Comparison of ENCODE assay signal across 1 cellular context in the genomic region with DNA sequence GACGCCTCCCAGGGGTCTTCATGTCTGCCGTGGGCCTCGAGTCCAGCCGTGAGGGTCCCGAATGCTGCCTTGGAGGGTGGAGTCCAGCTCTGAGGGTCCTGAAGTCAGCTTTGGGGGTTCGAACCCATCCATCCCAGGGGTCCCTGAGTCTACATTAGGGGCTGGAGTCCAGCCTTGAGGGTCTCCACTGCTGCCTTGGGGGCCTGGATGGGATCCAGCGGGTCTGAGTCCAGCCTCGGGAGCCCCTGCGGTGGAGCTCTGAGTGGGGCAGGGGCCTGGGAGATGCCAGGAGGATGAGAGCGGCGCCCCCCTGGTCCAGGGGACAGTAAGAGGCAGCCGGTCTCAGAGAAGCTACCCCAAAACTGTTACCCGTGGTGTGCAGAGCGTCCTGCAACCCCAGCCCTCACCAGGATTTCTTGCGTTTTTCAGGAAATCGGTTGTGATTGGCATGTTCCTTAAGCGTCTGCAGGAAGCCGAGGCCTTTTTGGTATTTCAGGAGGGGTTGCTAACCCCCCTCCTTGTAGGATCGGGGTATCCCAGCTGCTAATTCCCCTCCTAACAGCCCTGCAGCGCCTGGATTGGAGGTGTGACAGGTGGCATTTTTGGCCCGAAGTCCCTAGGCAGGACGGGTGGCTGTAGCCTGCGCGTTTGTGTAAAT.
TF ChIP-seq lines count a peak whose summit lies in the region.

No MANE protein-coding gene starts in this region.

TF ChIP-seq in K562, 482 proteins besides CTCF, POLR2A, EP300 and RAD21 (continued from another document):
- TF ChIP-seq, protein P1, sequence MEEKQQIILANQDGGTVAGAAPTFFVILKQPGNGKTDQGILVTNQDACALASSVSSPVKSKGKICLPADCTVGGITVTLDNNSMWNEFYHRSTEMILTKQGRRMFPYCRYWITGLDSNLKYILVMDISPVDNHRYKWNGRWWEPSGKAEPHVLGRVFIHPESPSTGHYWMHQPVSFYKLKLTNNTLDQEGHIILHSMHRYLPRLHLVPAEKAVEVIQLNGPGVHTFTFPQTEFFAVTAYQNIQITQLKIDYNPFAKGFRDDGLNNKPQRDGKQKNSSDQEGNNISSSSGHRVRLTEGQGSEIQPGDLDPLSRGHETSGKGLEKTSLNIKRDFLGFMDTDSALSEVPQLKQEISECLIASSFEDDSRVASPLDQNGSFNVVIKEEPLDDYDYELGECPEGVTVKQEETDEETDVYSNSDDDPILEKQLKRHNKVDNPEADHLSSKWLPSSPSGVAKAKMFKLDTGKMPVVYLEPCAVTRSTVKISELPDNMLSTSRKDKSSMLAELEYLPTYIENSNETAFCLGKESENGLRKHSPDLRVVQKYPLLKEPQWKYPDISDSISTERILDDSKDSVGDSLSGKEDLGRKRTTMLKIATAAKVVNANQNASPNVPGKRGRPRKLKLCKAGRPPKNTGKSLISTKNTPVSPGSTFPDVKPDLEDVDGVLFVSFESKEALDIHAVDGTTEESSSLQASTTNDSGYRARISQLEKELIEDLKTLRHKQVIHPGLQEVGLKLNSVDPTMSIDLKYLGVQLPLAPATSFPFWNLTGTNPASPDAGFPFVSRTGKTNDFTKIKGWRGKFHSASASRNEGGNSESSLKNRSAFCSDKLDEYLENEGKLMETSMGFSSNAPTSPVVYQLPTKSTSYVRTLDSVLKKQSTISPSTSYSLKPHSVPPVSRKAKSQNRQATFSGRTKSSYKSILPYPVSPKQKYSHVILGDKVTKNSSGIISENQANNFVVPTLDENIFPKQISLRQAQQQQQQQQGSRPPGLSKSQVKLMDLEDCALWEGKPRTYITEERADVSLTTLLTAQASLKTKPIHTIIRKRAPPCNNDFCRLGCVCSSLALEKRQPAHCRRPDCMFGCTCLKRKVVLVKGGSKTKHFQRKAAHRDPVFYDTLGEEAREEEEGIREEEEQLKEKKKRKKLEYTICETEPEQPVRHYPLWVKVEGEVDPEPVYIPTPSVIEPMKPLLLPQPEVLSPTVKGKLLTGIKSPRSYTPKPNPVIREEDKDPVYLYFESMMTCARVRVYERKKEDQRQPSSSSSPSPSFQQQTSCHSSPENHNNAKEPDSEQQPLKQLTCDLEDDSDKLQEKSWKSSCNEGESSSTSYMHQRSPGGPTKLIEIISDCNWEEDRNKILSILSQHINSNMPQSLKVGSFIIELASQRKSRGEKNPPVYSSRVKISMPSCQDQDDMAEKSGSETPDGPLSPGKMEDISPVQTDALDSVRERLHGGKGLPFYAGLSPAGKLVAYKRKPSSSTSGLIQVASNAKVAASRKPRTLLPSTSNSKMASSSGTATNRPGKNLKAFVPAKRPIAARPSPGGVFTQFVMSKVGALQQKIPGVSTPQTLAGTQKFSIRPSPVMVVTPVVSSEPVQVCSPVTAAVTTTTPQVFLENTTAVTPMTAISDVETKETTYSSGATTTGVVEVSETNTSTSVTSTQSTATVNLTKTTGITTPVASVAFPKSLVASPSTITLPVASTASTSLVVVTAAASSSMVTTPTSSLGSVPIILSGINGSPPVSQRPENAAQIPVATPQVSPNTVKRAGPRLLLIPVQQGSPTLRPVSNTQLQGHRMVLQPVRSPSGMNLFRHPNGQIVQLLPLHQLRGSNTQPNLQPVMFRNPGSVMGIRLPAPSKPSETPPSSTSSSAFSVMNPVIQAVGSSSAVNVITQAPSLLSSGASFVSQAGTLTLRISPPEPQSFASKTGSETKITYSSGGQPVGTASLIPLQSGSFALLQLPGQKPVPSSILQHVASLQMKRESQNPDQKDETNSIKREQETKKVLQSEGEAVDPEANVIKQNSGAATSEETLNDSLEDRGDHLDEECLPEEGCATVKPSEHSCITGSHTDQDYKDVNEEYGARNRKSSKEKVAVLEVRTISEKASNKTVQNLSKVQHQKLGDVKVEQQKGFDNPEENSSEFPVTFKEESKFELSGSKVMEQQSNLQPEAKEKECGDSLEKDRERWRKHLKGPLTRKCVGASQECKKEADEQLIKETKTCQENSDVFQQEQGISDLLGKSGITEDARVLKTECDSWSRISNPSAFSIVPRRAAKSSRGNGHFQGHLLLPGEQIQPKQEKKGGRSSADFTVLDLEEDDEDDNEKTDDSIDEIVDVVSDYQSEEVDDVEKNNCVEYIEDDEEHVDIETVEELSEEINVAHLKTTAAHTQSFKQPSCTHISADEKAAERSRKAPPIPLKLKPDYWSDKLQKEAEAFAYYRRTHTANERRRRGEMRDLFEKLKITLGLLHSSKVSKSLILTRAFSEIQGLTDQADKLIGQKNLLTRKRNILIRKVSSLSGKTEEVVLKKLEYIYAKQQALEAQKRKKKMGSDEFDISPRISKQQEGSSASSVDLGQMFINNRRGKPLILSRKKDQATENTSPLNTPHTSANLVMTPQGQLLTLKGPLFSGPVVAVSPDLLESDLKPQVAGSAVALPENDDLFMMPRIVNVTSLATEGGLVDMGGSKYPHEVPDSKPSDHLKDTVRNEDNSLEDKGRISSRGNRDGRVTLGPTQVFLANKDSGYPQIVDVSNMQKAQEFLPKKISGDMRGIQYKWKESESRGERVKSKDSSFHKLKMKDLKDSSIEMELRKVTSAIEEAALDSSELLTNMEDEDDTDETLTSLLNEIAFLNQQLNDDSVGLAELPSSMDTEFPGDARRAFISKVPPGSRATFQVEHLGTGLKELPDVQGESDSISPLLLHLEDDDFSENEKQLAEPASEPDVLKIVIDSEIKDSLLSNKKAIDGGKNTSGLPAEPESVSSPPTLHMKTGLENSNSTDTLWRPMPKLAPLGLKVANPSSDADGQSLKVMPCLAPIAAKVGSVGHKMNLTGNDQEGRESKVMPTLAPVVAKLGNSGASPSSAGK (IDR thresholded peaks at IDR 0.05) = 0 out of 2 replicates have a peak, but pooled peaks have one; percentile 15
- TF ChIP-seq ZBTB17 (CRISPR knock-in tag; IDR thresholded peaks at IDR 0.05) = no peak
- TF ChIP-seq KLF13 (tag; IDR thresholded peaks at IDR 0.05; ENCODE audit: borderline replicate concordance, low read depth) = no peak
- no peak for TF ChIP-seq TBP (optimal IDR thresholded peaks at IDR 0.05; ENCODE audit: low read depth, low read length)
- TF ChIP-seq, protein P2, sequence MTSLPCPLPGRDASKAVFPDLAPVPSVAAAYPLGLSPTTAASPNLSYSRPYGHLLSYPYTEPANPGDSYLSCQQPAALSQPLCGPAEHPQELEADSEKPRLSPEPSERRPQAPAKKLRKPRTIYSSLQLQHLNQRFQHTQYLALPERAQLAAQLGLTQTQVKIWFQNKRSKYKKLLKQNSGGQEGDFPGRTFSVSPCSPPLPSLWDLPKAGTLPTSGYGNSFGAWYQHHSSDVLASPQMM (CRISPR knock-in tag; IDR thresholded peaks at IDR 0.05) = no peak
- TF ChIP-seq SMC3 (conservative IDR thresholded peaks at IDR 0.05; ENCODE audit: insufficient read depth, low read depth, low read length) = no peak
- no peak for TF ChIP-seq PRPF4 (IDR thresholded peaks at IDR 0.05; ENCODE audit: insufficient read depth, low read depth, low read length, poor library complexity, severe bottlenecking)
- TF ChIP-seq PHF20 (IDR thresholded peaks at IDR 0.05; ENCODE audit: partially characterized antibody) = no peak
- no peak for TF ChIP-seq NEUROD1 (IDR thresholded peaks at IDR 0.05; ENCODE audit: borderline replicate concordance, low read depth, low read length, partially characterized antibody)
- TF ChIP-seq, protein P3, sequence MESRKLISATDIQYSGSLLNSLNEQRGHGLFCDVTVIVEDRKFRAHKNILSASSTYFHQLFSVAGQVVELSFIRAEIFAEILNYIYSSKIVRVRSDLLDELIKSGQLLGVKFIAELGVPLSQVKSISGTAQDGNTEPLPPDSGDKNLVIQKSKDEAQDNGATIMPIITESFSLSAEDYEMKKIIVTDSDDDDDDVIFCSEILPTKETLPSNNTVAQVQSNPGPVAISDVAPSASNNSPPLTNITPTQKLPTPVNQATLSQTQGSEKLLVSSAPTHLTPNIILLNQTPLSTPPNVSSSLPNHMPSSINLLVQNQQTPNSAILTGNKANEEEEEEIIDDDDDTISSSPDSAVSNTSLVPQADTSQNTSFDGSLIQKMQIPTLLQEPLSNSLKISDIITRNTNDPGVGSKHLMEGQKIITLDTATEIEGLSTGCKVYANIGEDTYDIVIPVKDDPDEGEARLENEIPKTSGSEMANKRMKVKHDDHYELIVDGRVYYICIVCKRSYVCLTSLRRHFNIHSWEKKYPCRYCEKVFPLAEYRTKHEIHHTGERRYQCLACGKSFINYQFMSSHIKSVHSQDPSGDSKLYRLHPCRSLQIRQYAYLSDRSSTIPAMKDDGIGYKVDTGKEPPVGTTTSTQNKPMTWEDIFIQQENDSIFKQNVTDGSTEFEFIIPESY (CRISPR knock-in tag; IDR thresholded peaks at IDR 0.05) = no peak
- peak; percentile 71 for TF ChIP-seq L3MBTL2 (IDR thresholded peaks at IDR 0.05)
- TF ChIP-seq CHD1 (IDR thresholded peaks at IDR 0.05; ENCODE audit: low read length) = no peak
- no peak for TF ChIP-seq GABPB1 (CRISPR knock-in tag; IDR thresholded peaks at IDR 0.05)
- no peak for TF ChIP-seq ESRRB (CRISPR knock-in tag; IDR thresholded peaks at IDR 0.05; ENCODE audit: borderline replicate concordance)
- no peak for TF ChIP-seq ELK3 (CRISPR knock-in tag; IDR thresholded peaks at IDR 0.05)
- TF ChIP-seq E2F3 (CRISPR knock-in tag; IDR thresholded peaks at IDR 0.05) = no peak
- TF ChIP-seq ARNT (IDR thresholded peaks at IDR 0.05) = no peak
- TF ChIP-seq PKNOX1 (IDR thresholded peaks at IDR 0.05) = peak; percentile 31; the same call in 1 of the 2 replicates
- no peak for TF ChIP-seq HDAC1 (IDR thresholded peaks at IDR 0.05)
- TF ChIP-seq POLR2G (IDR thresholded peaks at IDR 0.05; ENCODE audit: low read depth, low read length) = 0 out of 2 replicates have a peak, but pooled peaks have one; percentile 8
- TF ChIP-seq RBM34 (IDR thresholded peaks at IDR 0.05; ENCODE audit: borderline replicate concordance, insufficient read depth, low read length) = no peak
- TF ChIP-seq ARID4B (CRISPR knock-in tag; IDR thresholded peaks at IDR 0.05) = no peak
